ENCODE assay signal across 8 cellular contexts in genomic region chr1:75366595-75366994, GRCh38.
"Had no signal": no experiment of that assay in that cellular context is flagged by ENCODE, and none has a peak within 500 bp of the region (broad histone marks: within the 10 kb centered on the region; RNA-seq: fewer than 3 reads in every experiment).

No MANE protein-coding gene starts in this region.

- H3K27me3 Mint-ChIP-seq: IgD-negative memory B cell had no signal

- H3K27ac ChIP-seq: KMS-11 had no signal

- H3K4me3 Mint-ChIP-seq: GM23338, H9, IgD-negative memory B cell had no signal

- H3K27ac Mint-ChIP-seq: GM23338, H9, IgD-negative memory B cell had no signal

- H3K4me2 ChIP-seq: GM23338, KMS-11 had no signal

- H3K9ac ChIP-seq: KMS-11 had no signal

- FAIRE-seq: H1, H54, HTR-8/SVneo had no signal

- ATAC-seq: GM23338 had no signal

- DNase-seq: H9, HCEC 1CT had no signal

- H3K4me3 ChIP-seq: GM23338 had no signal

- H2AFZ ChIP-seq: GM23338 had no signal
